ENCODE assay signal across 10 cellular contexts in genomic region chr6:116876635-116877611, GRCh38. TPM values are rescaled to one million over a fixed set of nuclear protein-coding genes. Genes with fewer than 3 reads are reported as not detected.
DNase-seq lines count a peak whose midpoint lies in the region; ATAC-seq and TF ChIP-seq lines count a peak whose summit lies in the region.
"Had no signal": no experiment of that assay in that cellular context is flagged by ENCODE, and none has a peak within 500 bp of the region (broad histone marks: within the 10 kb centered on the region; RNA-seq: fewer than 3 reads in every experiment).

A gene with protein sequence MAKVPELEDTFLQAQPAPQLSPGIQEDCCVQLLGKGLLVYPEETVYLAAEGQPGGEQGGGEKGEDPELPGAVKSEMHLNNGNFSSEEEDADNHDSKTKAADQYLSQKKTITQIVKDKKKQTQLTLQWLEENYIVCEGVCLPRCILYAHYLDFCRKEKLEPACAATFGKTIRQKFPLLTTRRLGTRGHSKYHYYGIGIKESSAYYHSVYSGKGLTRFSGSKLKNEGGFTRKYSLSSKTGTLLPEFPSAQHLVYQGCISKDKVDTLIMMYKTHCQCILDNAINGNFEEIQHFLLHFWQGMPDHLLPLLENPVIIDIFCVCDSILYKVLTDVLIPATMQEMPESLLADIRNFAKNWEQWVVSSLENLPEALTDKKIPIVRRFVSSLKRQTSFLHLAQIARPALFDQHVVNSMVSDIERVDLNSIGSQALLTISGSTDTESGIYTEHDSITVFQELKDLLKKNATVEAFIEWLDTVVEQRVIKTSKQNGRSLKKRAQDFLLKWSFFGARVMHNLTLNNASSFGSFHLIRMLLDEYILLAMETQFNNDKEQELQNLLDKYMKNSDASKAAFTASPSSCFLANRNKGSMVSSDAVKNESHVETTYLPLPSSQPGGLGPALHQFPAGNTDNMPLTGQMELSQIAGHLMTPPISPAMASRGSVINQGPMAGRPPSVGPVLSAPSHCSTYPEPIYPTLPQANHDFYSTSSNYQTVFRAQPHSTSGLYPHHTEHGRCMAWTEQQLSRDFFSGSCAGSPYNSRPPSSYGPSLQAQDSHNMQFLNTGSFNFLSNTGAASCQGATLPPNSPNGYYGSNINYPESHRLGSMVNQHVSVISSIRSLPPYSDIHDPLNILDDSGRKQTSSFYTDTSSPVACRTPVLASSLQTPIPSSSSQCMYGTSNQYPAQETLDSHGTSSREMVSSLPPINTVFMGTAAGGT (plus strand): TSS chr6:116877242. CDS start chr6:116877276, 34 bp downstream.

- TF ChIP-seq CTCF in endodermal cell (conservative IDR thresholded peaks at IDR 0.05) (no peak), neural progenitor cell (IDR thresholded peaks at IDR 0.05) (no peak)

- H3K27ac ChIP-seq in endodermal cell (ENCODE audit: low read depth, low read length), result no peak within 1 kb of the TSS
- H3K27ac ChIP-seq in neural progenitor cell, result no peak within 1 kb of the TSS

- H3K27me3 Mint-ChIP-seq in endodermal cell (ENCODE audit: insufficient read depth) (peaks cover 55% of the 10 kb centered on the region), neural progenitor cell (ENCODE audit: insufficient read depth, low read depth) (peaks cover 40% of the 10 kb centered on the region)

- 0 to 1% methylated on average over 27 to 73 of the region's 73 CpGs for WGBS in endodermal cell (ENCODE audit: insufficient coverage in 1 of 2, insufficient read length in 1 of 2), 2 experiments

- H3K4me1 ChIP-seq in endodermal cell (ENCODE audit: control insufficient read depth, insufficient read depth, low read length) (peaks cover 4% of the 10 kb centered on the region), neural progenitor cell (peaks cover 8% of the 10 kb centered on the region)

- H3K9me3 ChIP-seq in endodermal cell (ENCODE audit: control insufficient read depth, low read length), result peaks cover 11% of the 10 kb centered on the region
- no peaks in the 10 kb centered on the region for H3K9me3 ChIP-seq in neural progenitor cell (ENCODE audit: low read depth)

- H3K27me3 ChIP-seq in endodermal cell (ENCODE audit: control insufficient read depth, insufficient read depth, low read length, poor library complexity, severe bottlenecking), result peaks cover 74% of the 10 kb centered on the region
- peaks cover 81% of the 10 kb centered on the region for H3K27me3 ChIP-seq in neural progenitor cell

- H3K9me3 Mint-ChIP-seq in endodermal cell (peaks cover 11% of the 10 kb centered on the region), neural progenitor cell (peaks cover 9% of the 10 kb centered on the region)

- no peak for ATAC-seq in GM19455 (IDR thresholded peaks at IDR 0.05; ENCODE audit: unreplicated experiment)
- ATAC-seq in HG03521 (IDR thresholded peaks at IDR 0.05; ENCODE audit: unreplicated experiment), result no peak

- H3K4me1 Mint-ChIP-seq in endodermal cell (peaks cover 7% of the 10 kb centered on the region), neural progenitor cell (peaks cover 15% of the 10 kb centered on the region)

- H3K36me3 Mint-ChIP-seq in endodermal cell (ENCODE audit: low read depth) (no peaks in the 10 kb centered on the region), neural progenitor cell (no peaks in the 10 kb centered on the region)

- H3K9ac ChIP-seq in endodermal cell (ENCODE audit: extremely low read depth, low read length, poor library complexity, severe bottlenecking) (no peak within 1 kb of the TSS), neural progenitor cell (no peak within 1 kb of the TSS)

- peak within 1 kb of the TSS; percentile 100 for H3K4me2 ChIP-seq in neural progenitor cell

- H3K27ac Mint-ChIP-seq in endodermal cell, result no peak within 1 kb of the TSS
- H3K27ac Mint-ChIP-seq in neural progenitor cell, result no peak within 1 kb of the TSS

- TF ChIP-seq EP300 in Ishikawa (IDR thresholded peaks at IDR 0.05; ENCODE audit: borderline replicate concordance), result no peak

- H3K36me3 ChIP-seq in endodermal cell (ENCODE audit: control insufficient read depth, insufficient read depth, low read length), result no peaks in the 10 kb centered on the region
- no peaks in the 10 kb centered on the region for H3K36me3 ChIP-seq in neural progenitor cell

- peak; percentile 32 for DNase-seq in ELF-1 (ENCODE audit: low read depth, low spot score)
- peak; percentile 85 for DNase-seq in endodermal cell
- DNase-seq in neural progenitor cell (ENCODE audit: low spot score), result peak; percentile 72
- DNase-seq in NCI-H2227 treated with DMSO at 0.1 percent for 48 hours (lab: John Stamatoyannopoulos, UW), result no peak
- DNase-seq in NCI-H510A treated with DMSO at 0.1 percent for 48 hours (lab: John Stamatoyannopoulos, UW), result no peak

- peak within 1 kb of the TSS; percentile 79 for H3K4me3 ChIP-seq in endodermal cell (ENCODE audit: low read length)
- H3K4me3 ChIP-seq in neural progenitor cell, result peak within 1 kb of the TSS; percentile 62

- H3F3A ChIP-seq in neural progenitor cell (ENCODE audit: low read depth), result no peaks in the 10 kb centered on the region

- no peak for TF ChIP-seq RAD21 in Ishikawa (IDR thresholded peaks at IDR 0.05; ENCODE audit: low read depth)

- H3K4me3 Mint-ChIP-seq in endodermal cell (peak within 1 kb of the TSS; percentile 66), neural progenitor cell (peak within 1 kb of the TSS; percentile 83)

- H2AFZ ChIP-seq in neural progenitor cell (replicated peaks), result peak within 1 kb of the TSS; percentile 84

- no peaks in the 10 kb centered on the region for H3K79me2 ChIP-seq in neural progenitor cell (ENCODE audit: low read depth)

- peaks cover 7% of the 10 kb centered on the region for H4K20me1 ChIP-seq in neural progenitor cell (ENCODE audit: low read depth)

TF ChIP-seq in Ishikawa, 13 proteins besides CTCF, POLR2A, EP300 and RAD21:
- TF ChIP-seq TAF1 (IDR thresholded peaks at IDR 0.05; ENCODE audit: low read depth), result 0 out of 2 replicates have a peak, but pooled peaks have one; percentile 18
- no peak; the same call in 1 of the 2 replicates for TF ChIP-seq MAX (IDR thresholded peaks at IDR 0.05)
- TF ChIP-seq, protein P1, sequence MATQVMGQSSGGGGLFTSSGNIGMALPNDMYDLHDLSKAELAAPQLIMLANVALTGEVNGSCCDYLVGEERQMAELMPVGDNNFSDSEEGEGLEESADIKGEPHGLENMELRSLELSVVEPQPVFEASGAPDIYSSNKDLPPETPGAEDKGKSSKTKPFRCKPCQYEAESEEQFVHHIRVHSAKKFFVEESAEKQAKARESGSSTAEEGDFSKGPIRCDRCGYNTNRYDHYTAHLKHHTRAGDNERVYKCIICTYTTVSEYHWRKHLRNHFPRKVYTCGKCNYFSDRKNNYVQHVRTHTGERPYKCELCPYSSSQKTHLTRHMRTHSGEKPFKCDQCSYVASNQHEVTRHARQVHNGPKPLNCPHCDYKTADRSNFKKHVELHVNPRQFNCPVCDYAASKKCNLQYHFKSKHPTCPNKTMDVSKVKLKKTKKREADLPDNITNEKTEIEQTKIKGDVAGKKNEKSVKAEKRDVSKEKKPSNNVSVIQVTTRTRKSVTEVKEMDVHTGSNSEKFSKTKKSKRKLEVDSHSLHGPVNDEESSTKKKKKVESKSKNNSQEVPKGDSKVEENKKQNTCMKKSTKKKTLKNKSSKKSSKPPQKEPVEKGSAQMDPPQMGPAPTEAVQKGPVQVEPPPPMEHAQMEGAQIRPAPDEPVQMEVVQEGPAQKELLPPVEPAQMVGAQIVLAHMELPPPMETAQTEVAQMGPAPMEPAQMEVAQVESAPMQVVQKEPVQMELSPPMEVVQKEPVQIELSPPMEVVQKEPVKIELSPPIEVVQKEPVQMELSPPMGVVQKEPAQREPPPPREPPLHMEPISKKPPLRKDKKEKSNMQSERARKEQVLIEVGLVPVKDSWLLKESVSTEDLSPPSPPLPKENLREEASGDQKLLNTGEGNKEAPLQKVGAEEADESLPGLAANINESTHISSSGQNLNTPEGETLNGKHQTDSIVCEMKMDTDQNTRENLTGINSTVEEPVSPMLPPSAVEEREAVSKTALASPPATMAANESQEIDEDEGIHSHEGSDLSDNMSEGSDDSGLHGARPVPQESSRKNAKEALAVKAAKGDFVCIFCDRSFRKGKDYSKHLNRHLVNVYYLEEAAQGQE (IDR thresholded peaks at IDR 0.05; ENCODE audit: low read depth), result no peak
- TF ChIP-seq CREB1 (IDR thresholded peaks at IDR 0.05; ENCODE audit: low read depth), result no peak

RNA-seq across cellular contexts. Expression of the gene that starts here (rescaled TPM):
- total RNA-seq in endodermal cell (1 to 10 TPM in 1 of 2 donors, under 1 TPM in 1; 0.22 to 1.2 TPM), neural progenitor cell (ENCODE audit: low replicate concordance) (not detected in 2 replicates)
- polyA plus RNA-seq in endodermal cell (2013, experiment 1 of 2), result 0.32 TPM
- polyA plus RNA-seq in endodermal cell (2013, experiment 2 of 2), result 0.25 TPM
- total RNA-seq: glomerular endothelial cell, temporal lobe had no signal

Comparison
In these comparisons a context has a peak if more than half of its experiments do, and no peak if none do; other contexts are left out.
1. Peak in DNase-seq, H3K4me3 ChIP-seq and H3K4me2 ChIP-seq in neural progenitor cell; RNA of the gene not detected or under 1 TPM.
2. DNase-seq: peak in ELF-1 (single experiment) and endodermal cell (single experiment); none in NCI-H2227 treated with DMSO at 0.1 percent for 48 hours (single experiment) and NCI-H510A treated with DMSO at 0.1 percent for 48 hours (single experiment).